ENCODE assay signal across 18 cellular contexts in the genomic region with DNA sequence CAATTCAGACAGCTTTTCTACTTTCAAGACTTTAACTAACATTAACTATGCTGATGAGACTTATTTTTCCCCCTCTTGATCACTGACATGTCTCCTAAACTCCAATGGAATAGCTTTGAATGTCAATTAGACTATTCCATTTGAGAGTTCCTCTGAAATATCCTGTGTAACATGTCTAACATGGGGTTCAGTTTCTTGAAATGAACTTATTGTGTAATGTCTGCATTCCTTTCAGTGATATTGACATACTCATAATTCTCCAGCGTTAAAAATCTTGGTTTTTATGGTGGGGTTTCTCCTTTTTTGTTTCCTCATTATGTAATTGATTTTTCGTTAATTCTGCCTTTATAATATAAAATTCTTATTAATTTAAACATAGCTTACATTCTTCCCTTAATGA. TPM values are rescaled to one million over a fixed set of nuclear protein-coding genes. Genes with fewer than 3 reads are reported as not detected.
DNase-seq lines count a peak whose midpoint lies in the region; ATAC-seq, FAIRE-seq and TF ChIP-seq lines count a peak whose summit lies in the region.
"Had no signal": no experiment of that assay in that cellular context is flagged by ENCODE, and none has a peak within 500 bp of the region (broad histone marks: within the 10 kb centered on the region; RNA-seq: fewer than 3 reads in every experiment).

No MANE protein-coding gene starts in this region.

- H3K36me3 ChIP-seq in HEK293 (ENCODE audit: control insufficient read depth in 2 of 2, insufficient read depth in 1 of 2, low read length in 2 of 2) (peaks cover 0 to 13% of the 10 kb centered on the region in 2 experiments; a peak in 1 of 3 replicates), RWPE2 (ENCODE audit: low read depth) (peaks cover 24% of the 10 kb centered on the region), bronchial epithelial cell (ENCODE audit: control insufficient read depth, insufficient read depth, low read length) (peaks cover 8% of the 10 kb centered on the region), tibial nerve (peaks cover 0 to 15% (median 0%) of the 10 kb centered on the region in 3 donors)

- CTCF ChIA-PET in HEK293 (lab: Yijun Ruan, JAX), result interaction anchor here (1.1 to 1.6 kb wide), 4 partner anchors 19 to 72 kb away, joined by 3 to 5 read pairs (median 4); no protein-coding TSS in a partner anchor

- FAIRE-seq in bronchial epithelial cell (lab: Jason Lieb, UNC), result no peak
- FAIRE-seq: A204.1, GM12878, GM18507 had no signal

- 64 to 65% methylated on average over 2 of the region's 2 CpGs for WGBS in tibial nerve, 2 donors

- POLR2A ChIA-PET in HEK293 (lab: Yijun Ruan, JAX), result interaction anchor here (0.5 kb wide), 1 partner anchor 20 kb away, joined by 3 read pairs; no protein-coding TSS in a partner anchor

- DNase-seq in RWPE2 (ENCODE audit: low spot score) (no peak), bronchial epithelial cell (ENCODE audit: low read depth) (peak; percentile 37), iris pigment epithelial cell (ENCODE audit: low read depth) (peak; percentile 58), NCI-H226 (no peak), tibial nerve (ENCODE audit: low spot score in 2 of 2) (no peak), inferior parietal cortex (ENCODE audit: extremely low spot score) (no peak)
- DNase-seq: C1 segment of cervical spinal cord; Calu3; CD4-positive, alpha-beta T cell; DMS 273 treated with DMSO at 0.1 percent for 48 hours; GM23248 had no signal

- no peak for TF ChIP-seq POLR2A in tibial nerve (IDR thresholded peaks at IDR 0.05)

- TF ChIP-seq CTCF in HEK293 (tag by site-specific recombination; IDR thresholded peaks at IDR 0.05) (no peak), RWPE2 (IDR thresholded peaks at IDR 0.05; ENCODE audit: poor library complexity, severe bottlenecking) (no peak), bronchial epithelial cell (IDR thresholded peaks at IDR 0.05; ENCODE audit: insufficient read depth, low read length, severe bottlenecking) (no peak), tibial nerve (IDR thresholded peaks at IDR 0.05) (no peak)

- H3K27ac ChIP-seq in HEK293 (ENCODE audit: extremely low read depth, low read depth, low read length) (no peak overlapping the region), RWPE2 (ENCODE audit: poor library complexity, severe bottlenecking) (peak overlapping the region; percentile 54), tibial nerve (no peak overlapping the region)
- H3K27ac ChIP-seq: GM23248, HL-60 had no signal

- H3K4me1 ChIP-seq in HEK293 (ENCODE audit: control insufficient read depth, insufficient read depth, low read length) (peaks cover 3% of the 10 kb centered on the region; the same call in 1 of the 2 replicates), RWPE2 (ENCODE audit: insufficient read depth, poor library complexity, severe bottlenecking) (peaks cover 27% of the 10 kb centered on the region), tibial nerve (peaks cover 0 to 11% (median 0%) of the 10 kb centered on the region in 4 donors)

- H3K9me3 ChIP-seq in HEK293 (ENCODE audit: control insufficient read depth, insufficient read depth, low read depth, low read length) (no peaks in the 10 kb centered on the region), RWPE2 (ENCODE audit: severe bottlenecking) (no peaks in the 10 kb centered on the region), tibial nerve (no peaks in the 10 kb centered on the region)

- 0 out of 3 replicates have a peak, but pooled peaks have one; percentile 26 for ATAC-seq in RWPE2 (ENCODE audit: low read depth)
- no peak for ATAC-seq in GM18868 (IDR thresholded peaks at IDR 0.05; ENCODE audit: unreplicated experiment)
- ATAC-seq: GM12878, HCT116 had no signal

- no peak overlapping the region for H3K4me3 ChIP-seq in HEK293 (ENCODE audit: low read depth, low read length)
- H3K4me3 ChIP-seq in RWPE2 (ENCODE audit: severe bottlenecking), result no peak overlapping the region
- H3K4me3 ChIP-seq in bronchial epithelial cell (ENCODE audit: low read depth, low read length), result no peak overlapping the region
- H3K4me3 ChIP-seq in tibial nerve, result no peak overlapping the region
- H3K4me3 ChIP-seq: GM12878, GM23248 had no signal

- no peaks in the 10 kb centered on the region for H3K27me3 ChIP-seq in RWPE2 (ENCODE audit: insufficient read depth, poor library complexity, severe bottlenecking)
- H3K27me3 ChIP-seq in bronchial epithelial cell (ENCODE audit: control insufficient read depth, insufficient read depth, low read length), result no peaks in the 10 kb centered on the region
- no peaks in the 10 kb centered on the region for H3K27me3 ChIP-seq in tibial nerve

- no peak for TF ChIP-seq EP300 in tibial nerve (IDR thresholded peaks at IDR 0.05)

TF ChIP-seq in HEK293, 187 proteins besides CTCF, POLR2A, EP300 and RAD21:
- 0 out of 2 replicates have a peak, but pooled peaks have one; percentile 21 for TF ChIP-seq PRDM10 (tag by site-specific recombination; IDR thresholded peaks at IDR 0.05)
- no peak for TF ChIP-seq ZNF341 (tag by site-specific recombination; IDR thresholded peaks at IDR 0.05; ENCODE audit: low read depth)

RNA-seq across cellular contexts. Expression of gene SPTBN2, which starts 37.7 kb away (rescaled TPM):
- total RNA-seq in bronchial epithelial cell (38.7 and 67.3 TPM in 2 replicates), tibial nerve (10 to 100 TPM in 2 of 4 donors, 1 to 10 TPM in 2; 3.1 to 18.3 (median 8.5) TPM)
- total RNA-seq: CD4-positive, alpha-beta T cell had no signal

Comparison
In these comparisons a context has a peak if more than half of its experiments do, and no peak if none do; other contexts are left out.
1. DNase-seq: peak in bronchial epithelial cell (single experiment) and iris pigment epithelial cell (single experiment); none in RWPE2 (single experiment), NCI-H226 (single experiment), tibial nerve (0 of 2) and inferior parietal cortex (single experiment).